8 cellular contexts compared by ENCODE assay signal in the genomic region with DNA sequence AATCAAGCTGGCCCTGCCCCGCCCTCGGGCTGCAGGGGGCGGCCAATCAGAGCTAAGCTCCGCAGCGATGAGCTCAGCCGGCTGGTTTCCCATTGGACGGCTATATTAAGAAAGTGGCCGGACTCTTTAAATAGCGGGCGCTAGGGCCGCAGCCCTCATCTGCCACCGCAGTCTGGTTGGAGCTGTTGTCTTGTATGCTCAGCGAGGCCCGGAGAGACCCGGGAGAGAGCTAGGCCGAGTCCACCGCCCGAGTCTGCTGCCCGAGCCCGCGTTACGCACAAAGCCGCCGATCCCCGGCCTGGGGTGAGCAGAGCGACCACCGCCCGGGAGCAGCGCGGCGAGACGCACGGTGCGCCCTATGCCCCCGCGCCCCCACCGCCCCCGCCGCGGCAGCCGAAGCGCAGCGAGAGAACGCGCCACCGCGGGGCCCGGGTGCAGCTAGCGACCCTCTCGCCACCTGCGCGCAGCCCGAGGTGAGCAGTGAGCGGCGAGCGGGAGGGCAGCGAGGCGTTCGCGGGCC. TPM values are rescaled to one million over a fixed set of nuclear protein-coding genes. Genes with fewer than 3 reads are reported as not detected.
DNase-seq lines count a peak whose midpoint lies in the region; ATAC-seq and TF ChIP-seq lines count a peak whose summit lies in the region.

A gene (plus strand): TSS at position 158 of the 520 bp plus-strand sequence. CDS start 392 bp downstream, outside the sequence.

- ATAC-seq in natural killer cell = peak; percentile 94 to 99 (median 94)

- H3K36me3 Mint-ChIP-seq in natural killer cell = no peaks in the 10 kb centered on the region

- peak within 1 kb of the TSS; percentile 69 for H3K4me3 ChIP-seq in DOHH2 (ENCODE audit: low read length)
- H3K4me3 ChIP-seq in GM23248 = peak within 1 kb of the TSS; percentile 95

- H3K9me3 ChIP-seq in DOHH2 (ENCODE audit: control insufficient read depth, insufficient read depth, low read length) (no peaks in the 10 kb centered on the region), GM23248 (ENCODE audit: low read depth) (no peaks in the 10 kb centered on the region)

- in situ Hi-C loops in GM23248 (cut with MboI) = no loop called here

- intact Hi-C loops in natural killer cell (cut with micrococcal nuclease) = loop anchor here (1.0 to 5.0 kb wide), 5 partner anchors 23 to 545 kb away; a partner anchor contains a TSS

- DNase-seq in GM23248 (peak; percentile 100), Kasumi-1 (lab: John Stamatoyannopoulos, UW) (peak; percentile 91 to 93), RWPE1 (ENCODE audit: low spot score) (peak; percentile 100), fibroblast of peridontal ligament (ENCODE audit: extremely low read depth) (peak; percentile 98), natural killer cell (peak; percentile 94)
- peak; percentile 77 for DNase-seq in activated effector memory CD4-positive, alpha-beta T cell treated with Interleukin-2 at 50 U/mL for 16 hours
- peak; percentile 68 to 83 (median 78) for DNase-seq in stimulated activated naive CD4-positive, alpha-beta T cell (lab: John Stamatoyannopoulos, UW)

- H3K27me3 ChIP-seq in DOHH2 (ENCODE audit: control insufficient read depth, low read length) (peaks cover 48% of the 10 kb centered on the region), GM23248 (replicated peaks; ENCODE audit: insufficient read depth) (no peaks in the 10 kb centered on the region)

- H3K4me2 ChIP-seq in DOHH2 (ENCODE audit: low read length) (peak within 1 kb of the TSS; percentile 77), GM23248 (ENCODE audit: unreplicated experiment) (peak within 1 kb of the TSS; percentile 96)

- POLR2A ChIA-PET in RWPE1 (lab: Yijun Ruan, JAX; ENCODE audit: low non-redundant PET) = interaction anchor here (0.5 to 2.5 kb wide), 15 partner anchors 10 to 204 kb away, joined by 3 to 14 read pairs (median 4); no protein-coding TSS in a partner anchor

- H3F3A ChIP-seq in DOHH2 (ENCODE audit: control insufficient read depth, insufficient read depth) = no peaks in the 10 kb centered on the region
- H3F3A ChIP-seq in GM23248 (ENCODE audit: insufficient read depth) = peaks cover 50% of the 10 kb centered on the region

- peaks cover 8% of the 10 kb centered on the region in 2 donors for H3K4me1 Mint-ChIP-seq in natural killer cell

- peak within 1 kb of the TSS; percentile 88 for H3K4me3 Mint-ChIP-seq in natural killer cell

- TF ChIP-seq CTCF in DOHH2 (IDR thresholded peaks at IDR 0.05; ENCODE audit: low read depth, low read length, poor library complexity, severe bottlenecking) (no peak), RWPE1 (conservative IDR thresholded peaks at IDR 0.05; ENCODE audit: low read depth) (no peak), natural killer cell (IDR thresholded peaks at IDR 0.05) (no peak)

- H2AFZ ChIP-seq in GM23248 = no peak within 1 kb of the TSS

- H3K79me2 ChIP-seq in DOHH2 (ENCODE audit: control insufficient read depth, low read length) (no peaks in the 10 kb centered on the region), GM23248 (ENCODE audit: insufficient read depth) (peaks cover 40% of the 10 kb centered on the region)

- no peaks in the 10 kb centered on the region for H3K9me3 Mint-ChIP-seq in natural killer cell

- H3K4me1 ChIP-seq in DOHH2 (ENCODE audit: control insufficient read depth, low read length) (peaks cover 26% of the 10 kb centered on the region), GM23248 (ENCODE audit: insufficient read depth) (peaks cover 46% of the 10 kb centered on the region)

- H3K9me2 ChIP-seq in DOHH2 (replicated peaks; ENCODE audit: control insufficient read depth, low read length) (no peaks in the 10 kb centered on the region), GM23248 (ENCODE audit: insufficient read depth) (no peaks in the 10 kb centered on the region)

- H3K9ac ChIP-seq in GM23248 = peak within 1 kb of the TSS; percentile 94

- H3K36me3 ChIP-seq in DOHH2 (ENCODE audit: control insufficient read depth, low read length) (no peaks in the 10 kb centered on the region), GM23248 (ENCODE audit: low read depth) (peaks cover 8% of the 10 kb centered on the region)

- no peaks in the 10 kb centered on the region for H4K20me1 ChIP-seq in DOHH2 (ENCODE audit: control insufficient read depth, insufficient read depth, low read depth, low read length)
- H4K20me1 ChIP-seq in GM23248 (ENCODE audit: insufficient read depth) = peaks cover 12% of the 10 kb centered on the region; the same call in 1 of the 2 replicates

- H3K27ac ChIP-seq in DOHH2 (ENCODE audit: low read depth, low read length) (no peak within 1 kb of the TSS), GM23248 (peak within 1 kb of the TSS; percentile 89), RWPE1 (peak within 1 kb of the TSS; percentile 81)

- WGBS in GM23248 (ENCODE audit: low coverage in 1 of 2, low lambda C conversion rate in 2 of 2, missing lambda C conversion rate in 2 of 2), 2 experiments = 0 to 1% methylated on average over 30 to 49 of the region's 60 CpGs

- peak within 1 kb of the TSS; percentile 63 to 84 for H3K27ac Mint-ChIP-seq in natural killer cell

- H3K27me3 Mint-ChIP-seq in natural killer cell (ENCODE audit: low read depth in 2 of 2) = peaks cover 0 to 10% of the 10 kb centered on the region in 2 donors

- CTCF ChIA-PET in RWPE1 (lab: Yijun Ruan, JAX) = interaction anchor here (0.8 to 4.6 kb wide), 9 partner anchors 23 to 196 kb away, joined by 3 to 39 read pairs (median 4); no protein-coding TSS in a partner anchor

RNA-seq across cellular contexts. Expression of the gene that starts here (rescaled TPM):
- total RNA-seq in GM23248 (2014; rRNA removed; shearing (Covaris generic)) = 303 and 305 TPM in 2 replicates
- polyA plus RNA-seq in GM23248 (2016; fragmentation: Nextera tagmentation; extraction: Ambion mirVana) = 45.6 and 47.8 TPM in 2 replicates
- 100 to 1,000 TPM in 1 of 3 donors, 10 to 100 TPM in 2; 50.8 to 222 (median 64.7) TPM for total RNA-seq in natural killer cell
